In the genomic region with DNA sequence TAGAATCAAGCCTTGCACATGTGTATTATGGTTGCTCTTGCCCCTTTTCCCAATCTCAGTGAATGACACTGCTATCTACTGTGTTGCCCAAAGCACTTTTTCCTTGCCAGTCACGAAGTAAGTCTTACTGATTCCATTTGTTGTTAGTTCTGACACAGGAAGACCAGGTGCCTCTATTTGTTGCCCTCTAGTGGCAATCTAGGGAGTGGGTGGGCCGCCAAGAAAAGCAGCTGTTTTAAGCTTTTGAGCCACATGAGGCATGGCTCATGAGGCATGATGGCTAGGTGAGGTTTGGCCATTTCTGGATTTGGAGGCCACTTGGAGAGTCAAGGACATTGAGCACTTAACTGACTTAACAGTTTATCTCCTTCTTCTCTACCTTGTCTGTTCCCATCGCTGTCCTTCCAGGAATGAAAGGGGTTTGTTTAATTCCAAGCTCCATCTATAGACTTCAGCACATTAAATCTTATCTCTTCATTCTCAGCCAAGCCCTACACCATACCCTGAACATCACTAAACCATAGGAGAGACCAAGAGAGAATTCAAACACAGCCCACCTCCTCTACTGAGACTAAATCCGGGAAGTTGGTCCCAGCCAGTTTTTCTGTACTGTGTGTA, we compare ENCODE assay signal across 8 cellular contexts.
DNase-seq lines count a peak whose midpoint lies in the region; ATAC-seq and TF ChIP-seq lines count a peak whose summit lies in the region.

No MANE protein-coding gene starts in this region.

- H3K9me3 ChIP-seq in thoracic aorta = no peaks in the 10 kb centered on the region

- no peak overlapping the region for H3K27ac ChIP-seq in thoracic aorta

- H3K27me3 ChIP-seq in thoracic aorta (replicated peaks; ENCODE audit: insufficient read depth) = no peaks in the 10 kb centered on the region

- TF ChIP-seq CTCF in thoracic aorta (IDR thresholded peaks at IDR 0.05) = peak; percentile 58

- ATAC-seq in activated CD4-positive, CD25-positive, alpha-beta regulatory T cell treated with anti-CD3 and anti-CD28 coated beads, Interleukin-2, amount 50 U/mL, for 24 hours = peak; percentile 28 to 38
- ATAC-seq in thoracic aorta (ENCODE audit: insufficient number of reproducible peaks, low FRiP score, low read depth) = no peak
- ATAC-seq in HG02981 (IDR thresholded peaks at IDR 0.05; ENCODE audit: unreplicated experiment) = no peak

- no peak overlapping the region for H3K4me3 ChIP-seq in thoracic aorta

- peaks cover 8% of the 10 kb centered on the region for H3K36me3 ChIP-seq in thoracic aorta

- no peaks in the 10 kb centered on the region for H3K4me1 ChIP-seq in thoracic aorta (ENCODE audit: control insufficient read depth in 1 of 2, low read depth in 2 of 2)

- peak; percentile 37 for DNase-seq in activated gamma-delta T cell treated with Interleukin-2 at 50 U/mL for 16 hours
- no peak for DNase-seq in activated gamma-delta T cell (lab: John Stamatoyannopoulos, UW)
- DNase-seq in NCI-H1105 (lab: John Stamatoyannopoulos, UW) = peak; percentile 39
- DNase-seq in dermis blood vessel endothelial cell = peak; percentile 55
- DNase-seq in mucosa of gallbladder (ENCODE audit: low spot score) = peak; percentile 44
- DNase-seq in thoracic aorta (ENCODE audit: low spot score) = no peak

Comparison
In these comparisons a context has a peak if more than half of its experiments do, and no peak if none do; other contexts are left out.
1. DNase-seq: peak in activated gamma-delta T cell treated with Interleukin-2 at 50 U/mL for 16 hours (single experiment), NCI-H1105 (single experiment), dermis blood vessel endothelial cell (single experiment) and mucosa of gallbladder (single experiment); none in activated gamma-delta T cell (single experiment) and thoracic aorta (single experiment).
2. ATAC-seq: peak in activated CD4-positive, CD25-positive, alpha-beta regulatory T cell treated with anti-CD3 and anti-CD28 coated beads, Interleukin-2, amount 50 U/mL, for 24 hours (2 of 2); none in thoracic aorta (single experiment) and HG02981 (single experiment).